In the genomic region with DNA sequence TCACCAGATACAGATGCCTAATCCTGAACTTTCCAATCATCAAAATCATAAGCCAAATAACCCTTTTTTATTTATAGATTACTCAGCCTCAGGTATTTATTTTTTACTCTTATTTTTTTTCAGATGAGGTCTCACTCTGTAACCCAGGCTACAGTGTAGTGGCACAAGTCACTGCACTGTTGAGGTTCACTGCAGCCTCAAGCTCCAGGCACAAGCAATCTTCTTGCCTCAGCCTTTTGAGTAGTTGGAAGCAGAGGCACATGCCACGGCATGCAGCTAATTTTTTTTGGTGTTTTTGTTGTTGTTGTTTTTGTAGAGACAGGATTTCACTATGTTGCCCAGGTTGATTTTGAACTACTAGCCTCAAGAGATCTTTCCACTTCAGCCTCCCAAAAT, we compare ENCODE assay signal across 22 cellular contexts. TPM values are rescaled to one million over a fixed set of nuclear protein-coding genes. Genes with fewer than 3 reads are reported as not detected.
DNase-seq lines count a peak whose midpoint lies in the region; ATAC-seq, FAIRE-seq and TF ChIP-seq lines count a peak whose summit lies in the region.
"Had no signal": no experiment of that assay in that cellular context is flagged by ENCODE, and none has a peak within 500 bp of the region (broad histone marks: within the 10 kb centered on the region; RNA-seq: fewer than 3 reads in every experiment).

No MANE protein-coding gene starts in this region.

- BruUV-seq in A673 (replicated peaks; lab: Mats Ljungman, UMichigan) = no TSS peak

- H3K4me1 ChIP-seq in A673 (ENCODE audit: insufficient read depth, low read length, poor library complexity, severe bottlenecking) (peaks cover 17% of the 10 kb centered on the region), H9 (ENCODE audit: insufficient read depth, low read length) (no peaks in the 10 kb centered on the region), H1 (replicated peaks in 1 of 4; ENCODE audit: control insufficient read depth in 3 of 4, insufficient read depth in 4 of 4, low read length in 3 of 4) (peaks cover 0 to 8% (median 3%) of the 10 kb centered on the region in 4 experiments; a peak in 2 of 7 replicates), neural progenitor cell (peaks cover 19% of the 10 kb centered on the region)

- CTCF ChIA-PET in A673 (lab: Charles Lee) = interaction anchor here (0.5 kb wide), 1 partner anchor 23 kb away, joined by 3 read pairs; no protein-coding TSS in a partner anchor
- CTCF ChIA-PET in H1 (lab: Charles Lee; ENCODE audit: partially characterized antibody) = interaction anchor here (0.6 to 1.5 kb wide), 4 partner anchors 11 to 240 kb away, joined by 3 to 5 read pairs (median 4); no protein-coding TSS in a partner anchor
- CTCF ChIA-PET in activated CD4-positive, alpha-beta T cell treated with anti-CD3 and anti-CD28 coated beads for 36 hours (lab: Charles Lee) = no interaction called here

- H3K27ac Mint-ChIP-seq in H9 (peak overlapping the region; percentile 87 to 96 (median 90); a peak in 6 of 7 replicates), neural progenitor cell (peak overlapping the region; percentile 88)
- H3K27ac Mint-ChIP-seq in activated CD4-positive, alpha-beta T cell treated with anti-CD3 and anti-CD28 coated beads for 36 hours = no peak overlapping the region
- H3K27ac Mint-ChIP-seq: CD14-positive monocyte had no signal

- TF ChIP-seq RAD21 in H1 (IDR thresholded peaks at IDR 0.05 in 1 of 2, conservative IDR thresholded peaks at IDR 0.05 in 1 of 2; ENCODE audit: low read depth in 2 of 2, low read length in 2 of 2) = no peak

- H3K4me3 ChIP-seq in A673 (ENCODE audit: low read depth, low read length, poor library complexity, severe bottlenecking) = no peak overlapping the region
- H3K4me3 ChIP-seq in H1 (ENCODE audit: extremely low read depth in 1 of 4, insufficient read depth in 2 of 4, low read depth in 3 of 4, low read length in 4 of 4) = no peak overlapping the region
- no peak overlapping the region for H3K4me3 ChIP-seq in neural progenitor cell
- H3K4me3 ChIP-seq: GM12878, GM23248, MG63 had no signal

- H3K4me1 Mint-ChIP-seq in H9 = peaks cover 12 to 15% of the 10 kb centered on the region in 2 experiments
- peaks cover 16% of the 10 kb centered on the region for H3K4me1 Mint-ChIP-seq in neural progenitor cell
- H3K4me1 Mint-ChIP-seq in activated CD4-positive, alpha-beta T cell treated with anti-CD3 and anti-CD28 coated beads for 36 hours = no peaks in the 10 kb centered on the region
- H3K4me1 Mint-ChIP-seq: CD14-positive monocyte had no signal

- H2AK5ac ChIP-seq in H9 (ENCODE audit: insufficient read length, low read length) (no peak overlapping the region), H1 (ENCODE audit: low read depth, low read length) (0 out of 2 replicates have a peak overlapping the region, but pooled peaks have one; percentile 53)

- H3K23ac ChIP-seq in H9 (ENCODE audit: insufficient read length, low read depth, low read length) = no peak overlapping the region
- H3K23ac ChIP-seq in H1 (ENCODE audit: insufficient read length) = no peak overlapping the region

- TF ChIP-seq POLR2A in H1 (IDR thresholded peaks at IDR 0.05; ENCODE audit: control extremely low read depth in 1 of 2, low read depth in 2 of 2, low read length in 2 of 2) = no peak

- H4K20me1 ChIP-seq in H9 (ENCODE audit: control insufficient read depth, insufficient read depth, insufficient read length) (no peaks in the 10 kb centered on the region), H1 (replicated peaks in 1 of 2; ENCODE audit: control insufficient read depth in 1 of 2, insufficient read depth in 2 of 2, low read length in 2 of 2) (no peaks in the 10 kb centered on the region), neural progenitor cell (ENCODE audit: low read depth) (no peaks in the 10 kb centered on the region)

- H3K36me3 Mint-ChIP-seq in H9 (ENCODE audit: insufficient read depth in 1 of 3, low read depth in 3 of 3) (no peaks in the 10 kb centered on the region), neural progenitor cell (peaks cover 3% of the 10 kb centered on the region)
- H3K36me3 Mint-ChIP-seq in activated CD4-positive, alpha-beta T cell treated with anti-CD3 and anti-CD28 coated beads for 36 hours (ENCODE audit: low read depth) = no peaks in the 10 kb centered on the region
- H3K36me3 Mint-ChIP-seq: CD14-positive monocyte had no signal

- H4K5ac ChIP-seq in H9 (ENCODE audit: insufficient read length, low read depth, low read length) (no peak overlapping the region), H1 (ENCODE audit: insufficient read length, low read depth, low read length) (no peak overlapping the region)

- H3K4ac ChIP-seq in H9 (ENCODE audit: low read depth, low read length) (no peak overlapping the region; the same call in 1 of the 2 replicates), H1 (replicated peaks; ENCODE audit: insufficient read length, low read depth, low read length) (no peak overlapping the region)

- POLR2A ChIA-PET in A673 (lab: Charles Lee; ENCODE audit: low non-redundant PET) (no interaction called here), H1 (lab: Charles Lee; ENCODE audit: partially characterized antibody) (interaction anchor here (0.6 to 1.3 kb wide), 2 partner anchors 164 kb away, joined by 3 to 5 read pairs; no protein-coding TSS in a partner anchor)
- POLR2A ChIA-PET in activated CD4-positive, alpha-beta T cell treated with anti-CD3 and anti-CD28 coated beads for 36 hours (lab: Charles Lee) = interaction anchor here (0.6 kb wide), 1 partner anchor 10 kb away, joined by 3 read pairs; no protein-coding TSS in a partner anchor

- H3K56ac ChIP-seq in H9 (ENCODE audit: insufficient read length, low read depth, low read length) (no peak overlapping the region), H1 (replicated peaks; ENCODE audit: insufficient read length, low read depth, low read length) (no peak overlapping the region)

- H3T11ph ChIP-seq in H9 (ENCODE audit: low read length) = no peak overlapping the region

- no peak for ATAC-seq in activated CD4-positive, alpha-beta T cell treated with anti-CD3 and anti-CD28 coated beads for 36 hours
- ATAC-seq: GM12878 had no signal

- no peak for TF ChIP-seq CTCF in A673 (conservative IDR thresholded peaks at IDR 0.05; ENCODE audit: low read depth, low read length)
- TF ChIP-seq CTCF in H9 (conservative IDR thresholded peaks at IDR 0.05) = no peak
- TF ChIP-seq CTCF in H1 (IDR thresholded peaks at IDR 0.05; ENCODE audit: control extremely low read depth in 1 of 3, insufficient read depth in 1 of 3, low read depth in 1 of 3, low read length in 3 of 3) = no peak
- TF ChIP-seq CTCF in neural progenitor cell (IDR thresholded peaks at IDR 0.05) = no peak

- TF ChIP-seq EP300 in H1 (IDR thresholded peaks at IDR 0.05; ENCODE audit: borderline replicate concordance in 1 of 2, low read depth in 2 of 2, low read length in 2 of 2) = no peak

- peak overlapping the region in 1 of 2 experiments; percentile 65; a peak in 1 of 5 replicates for H3K4me3 Mint-ChIP-seq in H9
- peak overlapping the region; percentile 67 for H3K4me3 Mint-ChIP-seq in neural progenitor cell
- H3K4me3 Mint-ChIP-seq in activated CD4-positive, alpha-beta T cell treated with anti-CD3 and anti-CD28 coated beads for 36 hours = no peak overlapping the region
- H3K4me3 Mint-ChIP-seq: CD14-positive monocyte had no signal

- no peaks in the 10 kb centered on the region for H3K79me1 ChIP-seq in H9 (ENCODE audit: insufficient read depth, low read depth, low read length, poor library complexity, severe bottlenecking)
- no peaks in the 10 kb centered on the region for H3K79me1 ChIP-seq in H1 (ENCODE audit: low read depth, low read length)

- H3K9ac ChIP-seq in H9 (ENCODE audit: extremely low read depth, insufficient read length, low read length) (no peak overlapping the region), H1 (replicated peaks in 1 of 4; ENCODE audit: extremely low read depth in 1 of 4, low read depth in 3 of 4, low read length in 3 of 4) (no peak overlapping the region), neural progenitor cell (no peak overlapping the region)
- H3K9ac ChIP-seq: GM23248, SK-N-SH had no signal

- H2BK15ac ChIP-seq in H9 (ENCODE audit: low read depth, low read length) (no peak overlapping the region), H1 (ENCODE audit: low read length) (no peak overlapping the region)

- peak overlapping the region; percentile 72 for H3K27ac ChIP-seq in A673 (ENCODE audit: low read depth, low read length, poor library complexity, severe bottlenecking)
- no peak overlapping the region for H3K27ac ChIP-seq in H9 (ENCODE audit: insufficient read length, low read depth, low read length)
- H3K27ac ChIP-seq in H1 (ENCODE audit: low read depth, low read length) = no peak overlapping the region
- peak overlapping the region; percentile 87 for H3K27ac ChIP-seq in neural progenitor cell
- H3K27ac ChIP-seq: GM23248, HL-60 had no signal

- H4K91ac ChIP-seq in H9 (ENCODE audit: insufficient read length, low read depth, low read length) (no peak overlapping the region), H1 (replicated peaks; ENCODE audit: insufficient read length, low read length) (no peak overlapping the region)

- H2BK20ac ChIP-seq in H9 (ENCODE audit: low read depth, low read length, poor library complexity, severe bottlenecking) (no peak overlapping the region), H1 (ENCODE audit: low read length) (no peak overlapping the region)

- H4K8ac ChIP-seq in H9 (replicated peaks; ENCODE audit: insufficient read length, low read depth, low read length) (no peak overlapping the region), H1 (ENCODE audit: extremely low read depth, insufficient read depth, low read length) (no peak overlapping the region)

- H2BK120ac ChIP-seq in H9 (ENCODE audit: low read depth, low read length, poor library complexity, severe bottlenecking) = no peak overlapping the region
- peak overlapping the region; percentile 54 for H2BK120ac ChIP-seq in H1 (replicated peaks; ENCODE audit: low read depth, low read length)

- H3K9me3 Mint-ChIP-seq in H9 = no peaks in the 10 kb centered on the region
- H3K9me3 Mint-ChIP-seq in neural progenitor cell = no peaks in the 10 kb centered on the region
- no peaks in the 10 kb centered on the region for H3K9me3 Mint-ChIP-seq in activated CD4-positive, alpha-beta T cell treated with anti-CD3 and anti-CD28 coated beads for 36 hours (ENCODE audit: low read depth)
- H3K9me3 Mint-ChIP-seq: CD14-positive monocyte had no signal

- no CpG with 5 or more reads among the region's 1 CpG for WGBS in H9 (ENCODE audit: extremely low coverage, insufficient read length, low lambda C conversion rate)
- 76% methylated on average over 1 of the region's 1 CpG; no CpG with 5 or more reads in 1 of the 2 experiments for WGBS in H1 (ENCODE audit: extremely low coverage in 1 of 2, insufficient coverage in 1 of 2, insufficient read length in 1 of 2, insufficient replicate concordance in 2 of 2, low coverage in 1 of 2, low lambda C conversion rate in 2 of 2, missing lambda C conversion rate in 1 of 2), 2 experiments

- H3K14ac ChIP-seq in H9 (ENCODE audit: insufficient read depth, low read length) (no peak overlapping the region), H1 (ENCODE audit: insufficient read length) (no peak overlapping the region)

- H2AFZ ChIP-seq in H9 (ENCODE audit: low read length) = no peak overlapping the region
- H2AFZ ChIP-seq in H1 (ENCODE audit: low read length) = peak overlapping the region; percentile 39; the same call in 1 of the 2 replicates
- H2AFZ ChIP-seq in neural progenitor cell (replicated peaks) = no peak overlapping the region
- H2AFZ ChIP-seq: GM23248 had no signal

- H3K27me3 ChIP-seq in A673 (replicated peaks; ENCODE audit: insufficient read depth, low read depth, low read length, poor library complexity) (no peaks in the 10 kb centered on the region), H9 (ENCODE audit: insufficient read depth, low read length) (no peaks in the 10 kb centered on the region), H1 (replicated peaks in 1 of 4; ENCODE audit: control insufficient read depth in 3 of 4, extremely low read depth in 1 of 4, insufficient read depth in 3 of 4, low read length in 3 of 4) (no peaks in the 10 kb centered on the region), neural progenitor cell (no peaks in the 10 kb centered on the region)
- H3K27me3 ChIP-seq: MG63 had no signal

- H3K23me2 ChIP-seq in H9 (ENCODE audit: insufficient read length, low read depth, low read length, poor library complexity, severe bottlenecking) (no peaks in the 10 kb centered on the region), H1 (ENCODE audit: low read depth, low read length) (no peaks in the 10 kb centered on the region; the same call in 1 of the 2 replicates)

- peaks cover 21% of the 10 kb centered on the region for H3F3A ChIP-seq in neural progenitor cell (ENCODE audit: low read depth)

- no peaks in the 10 kb centered on the region for H3K27me3 Mint-ChIP-seq in H9 (ENCODE audit: low read depth)
- H3K27me3 Mint-ChIP-seq in neural progenitor cell (ENCODE audit: insufficient read depth, low read depth) = no peaks in the 10 kb centered on the region
- peaks cover 20% of the 10 kb centered on the region for H3K27me3 Mint-ChIP-seq in activated CD4-positive, alpha-beta T cell treated with anti-CD3 and anti-CD28 coated beads for 36 hours

- no peak overlapping the region for H3K4me2 ChIP-seq in H9 (ENCODE audit: insufficient read depth, insufficient read length, low read length)
- H3K4me2 ChIP-seq in H1 (ENCODE audit: insufficient read depth in 1 of 2, low read depth in 2 of 2, low read length in 2 of 2) = peak overlapping the region in 1 of 2 experiments; percentile 47; a peak in 2 of 4 replicates
- peak overlapping the region; percentile 61 for H3K4me2 ChIP-seq in neural progenitor cell
- H3K4me2 ChIP-seq: SK-N-SH had no signal

- H3K18ac ChIP-seq in H9 (ENCODE audit: insufficient read length, low read depth, low read length) (no peak overlapping the region), H1 (ENCODE audit: extremely low read depth, low read length) (no peak overlapping the region; the same call in 1 of the 2 replicates)

- no peak for DNase-seq in A673 (ENCODE audit: low spot score)
- DNase-seq in H9 = no peak
- DNase-seq in H1 (ENCODE audit: low read depth in 1 of 2, low spot score in 2 of 2) = no peak
- no peak for DNase-seq in neural progenitor cell (ENCODE audit: low spot score)
- no peak for DNase-seq in activated CD4-positive, alpha-beta T cell treated with anti-CD3 and anti-CD28 coated beads for 36 hours
- no peak for DNase-seq in MV-4-11 (lab: John Stamatoyannopoulos, UW)
- no peak for DNase-seq in posterior vena cava (ENCODE audit: low spot score)
- DNase-seq: DMS153, EL, GM23248, Karpas-422, MG63, NCI-H1092, NCI-H146, NCI-H2081, NCI-H510A treated with DMSO at 0.1 percent for 48 hours, NCI-H774, Right ventricle myocardium superior, SK-N-SH had no signal

- H3K36me3 ChIP-seq in A673 (ENCODE audit: insufficient read depth, low read length, poor library complexity, severe bottlenecking) (no peaks in the 10 kb centered on the region), H1 (ENCODE audit: control insufficient read depth in 2 of 4, insufficient read depth in 4 of 4, low read length in 3 of 4) (no peaks in the 10 kb centered on the region), neural progenitor cell (no peaks in the 10 kb centered on the region)

- H3K9me3 ChIP-seq in A673 (ENCODE audit: low read depth, low read length, poor library complexity, severe bottlenecking) (no peaks in the 10 kb centered on the region), H9 (ENCODE audit: control insufficient read depth, low read depth, low read length) (no peaks in the 10 kb centered on the region), H1 (ENCODE audit: insufficient read depth in 2 of 2, low read depth in 1 of 2, low read length in 1 of 2) (no peaks in the 10 kb centered on the region), neural progenitor cell (ENCODE audit: low read depth) (no peaks in the 10 kb centered on the region)
- H3K9me3 ChIP-seq: MG63, SK-N-SH had no signal

- intact Hi-C loops in A673 (cut with micrococcal nuclease; ENCODE audit: unreplicated experiment) = no loop called here
- intact Hi-C loops in activated CD4-positive, alpha-beta T cell treated with anti-CD3 and anti-CD28 coated beads for 36 hours (cut with DNase I, micrococcal nuclease) = no loop called here
- intact Hi-C loops in posterior vena cava (cut with DNase I) = no loop called here

- H2BK12ac ChIP-seq in H9 (ENCODE audit: insufficient read length, low read depth, low read length) (no peak overlapping the region), H1 (ENCODE audit: low read depth, low read length) (peak overlapping the region; percentile 75; the same call in 1 of the 2 replicates)

- H2BK5ac ChIP-seq in H9 (ENCODE audit: insufficient read length, low read length) (no peak overlapping the region), H1 (ENCODE audit: low read depth, low read length) (no peak overlapping the region)

- H3K79me2 ChIP-seq in H9 (ENCODE audit: insufficient read depth, low read length) (no peaks in the 10 kb centered on the region), H1 (ENCODE audit: control insufficient read depth in 1 of 2, insufficient read depth in 2 of 2, low read length in 2 of 2) (no peaks in the 10 kb centered on the region), neural progenitor cell (ENCODE audit: low read depth) (peaks cover 11% of the 10 kb centered on the region)

- no peak for FAIRE-seq in H1 (lab: Jason Lieb, UNC)
- FAIRE-seq: GM12878 had no signal

RNA-seq across cellular contexts. Expression of a gene that starts 49.5 kb away (rescaled TPM):
- 48.7 and 55.8 TPM in 2 replicates for total RNA-seq in A673 (2021)
- total RNA-seq in H9 (2021) = 12.6 and 13.6 TPM in 2 replicates
- 12.6 and 13.1 TPM in 2 replicates for total RNA-seq in H1 (2021; fragmentation: NEBNext Ultra II Directional; extraction: Animal tissue kit (Norgen Biotek cat#: 25700))
- polyA plus RNA-seq in H1 (2011; rRNA removed) = 2.6 and 6.5 TPM in 2 replicates
- 2.5 TPM for polyA plus RNA-seq in H1 (2011; cell fraction: cytosol; rRNA removed)
- 12.1 TPM for polyA plus RNA-seq in H1 (2011; cell fraction: nucleus; rRNA removed)
- polyA plus RNA-seq in H1 (2012, experiment 1 of 2) = 3.7 to 6.4 TPM (median 4.5 TPM) in 4 replicates
- polyA plus RNA-seq in H1 (2012, experiment 2 of 2) = 0.91 TPM
- 3.5 TPM for polyA plus RNA-seq in H1 (2013, experiment 1 of 2)
- polyA plus RNA-seq in H1 (2013, experiment 2 of 2) = 4.5 TPM
- 13.1 and 22.7 TPM in 2 replicates for polyA minus RNA-seq in H1 (2011; rRNA and poly(A)+ RNA removed)
- 11.5 TPM for polyA minus RNA-seq in H1 (2011; cell fraction: cytosol; rRNA and poly(A)+ RNA removed)
- polyA minus RNA-seq in H1 (2011; cell fraction: nucleus; rRNA and poly(A)+ RNA removed) = 34.5 TPM
- total RNA-seq in neural progenitor cell (ENCODE audit: low replicate concordance) = 44.4 and 46.2 TPM in 2 replicates
- 1 to 10 TPM; 1.0 to 1.4 TPM for total RNA-seq in activated CD4-positive, alpha-beta T cell treated with anti-CD3 and anti-CD28 coated beads for 36 hours
- 10 to 100 TPM; 36.6 to 51.2 TPM for total RNA-seq in posterior vena cava

Comparison
In these comparisons a context has a peak if more than half of its experiments do, and no peak if none do; other contexts are left out.
1. H3K27ac ChIP-seq: peak in A673 (single experiment) and neural progenitor cell (single experiment); none in H9 (single experiment) and H1 (single experiment).